Comparison of ENCODE assay signal across 19 cellular contexts in the genomic region with DNA sequence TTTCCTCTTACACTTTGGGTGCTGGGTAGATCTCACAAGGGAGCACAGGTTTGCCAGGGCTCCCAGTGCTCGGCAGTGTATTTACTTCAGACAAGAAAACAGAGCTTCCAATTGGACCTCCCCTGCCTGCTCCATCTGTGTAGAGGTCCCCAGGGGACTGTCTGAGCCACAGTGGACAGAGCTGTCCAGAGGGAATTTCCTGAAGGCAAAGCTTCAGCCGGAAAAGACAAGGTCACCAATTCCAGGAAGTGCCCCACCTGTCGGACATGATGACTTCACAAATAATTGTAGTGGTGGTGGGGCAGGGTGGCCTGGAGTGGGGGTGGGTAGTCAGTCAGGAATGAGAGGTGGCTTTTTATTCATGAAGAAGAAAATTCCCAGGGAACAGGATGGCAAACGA. TPM values are rescaled to one million over a fixed set of nuclear protein-coding genes. Genes with fewer than 3 reads are reported as not detected.
DNase-seq lines count a peak whose midpoint lies in the region; ATAC-seq and TF ChIP-seq lines count a peak whose summit lies in the region.
"Had no signal": no experiment of that assay in that cellular context is flagged by ENCODE, and none has a peak within 500 bp of the region (broad histone marks: within the 10 kb centered on the region; RNA-seq: fewer than 3 reads in every experiment).

No MANE protein-coding gene starts in this region.

- H3K9me3 ChIP-seq in PC-3 (ENCODE audit: low read length) (no peaks in the 10 kb centered on the region), left ventricle myocardium inferior (replicated peaks) (no peaks in the 10 kb centered on the region), mesenchymal stem cell (ENCODE audit: control insufficient read depth, low read length) (no peaks in the 10 kb centered on the region), smooth muscle cell (replicated peaks; ENCODE audit: low read depth) (no peaks in the 10 kb centered on the region)
- H3K9me3 ChIP-seq: ascending aorta had no signal

- H3K27me3 ChIP-seq in PC-3 (ENCODE audit: low read length): no peaks in the 10 kb centered on the region
- peaks cover 17% of the 10 kb centered on the region for H3K27me3 ChIP-seq in left ventricle myocardium inferior (ENCODE audit: low read depth)
- peaks cover 0 to 21% of the 10 kb centered on the region in 2 experiments for H3K27me3 ChIP-seq in mesenchymal stem cell (ENCODE audit: control insufficient read depth in 1 of 2, insufficient read depth in 1 of 2, low read length in 2 of 2)
- H3K27me3 ChIP-seq in smooth muscle cell (ENCODE audit: low read depth): peaks cover 5% of the 10 kb centered on the region
- H3K27me3 ChIP-seq: ascending aorta had no signal

- no peak overlapping the region for H3K4ac ChIP-seq in mesenchymal stem cell (ENCODE audit: low read depth in 1 of 2, low read length in 2 of 2)

- H2AK5ac ChIP-seq in mesenchymal stem cell (ENCODE audit: low read length, severe bottlenecking): no peak overlapping the region

- H3K4me3 ChIP-seq in PC-3 (ENCODE audit: low read length) (no peak overlapping the region), left ventricle myocardium inferior (peak overlapping the region; percentile 35), mesenchymal stem cell (ENCODE audit: insufficient read depth in 1 of 2, low read depth in 1 of 2, low read length in 2 of 2) (no peak overlapping the region), smooth muscle cell (no peak overlapping the region)
- H3K4me3 ChIP-seq: ascending aorta had no signal

- H2BK120ac ChIP-seq in mesenchymal stem cell (ENCODE audit: low read depth, low read length): no peak overlapping the region

- intact Hi-C loops in PC-3 (cut with micrococcal nuclease): no loop called here
- intact Hi-C loops in left ventricle myocardium inferior (cut with micrococcal nuclease): no loop called here

- H3K14ac ChIP-seq in mesenchymal stem cell (ENCODE audit: low read length in 2 of 2): no peak overlapping the region

- CTCF ChIA-PET in PC-3 (lab: Charles Lee): no interaction called here

- no peaks in the 10 kb centered on the region; the same call in 1 of the 2 replicates for H3K9me2 ChIP-seq in PC-3 (replicated peaks; ENCODE audit: low read length)

- POLR2A ChIA-PET in PC-3 (lab: Charles Lee; ENCODE audit: unreplicated experiment): no interaction called here

- no peaks in the 10 kb centered on the region for H3F3A ChIP-seq in PC-3 (ENCODE audit: low read length, unreplicated experiment)
- no peaks in the 10 kb centered on the region for H3F3A ChIP-seq in smooth muscle cell (ENCODE audit: low read depth)

- TF ChIP-seq CTCF in PC-3 (conservative IDR thresholded peaks at IDR 0.05; ENCODE audit: low read depth, low read length) (peak; percentile 25; the same call in 1 of the 2 replicates), left ventricle myocardium inferior (IDR thresholded peaks at IDR 0.05; ENCODE audit: borderline replicate concordance) (no peak), smooth muscle cell (IDR thresholded peaks at IDR 0.05; ENCODE audit: borderline replicate concordance, insufficient read depth, poor library complexity, severe bottlenecking) (no peak)

- peak overlapping the region in 1 of 2 experiments; percentile 17 for H2BK12ac ChIP-seq in mesenchymal stem cell (ENCODE audit: low read length in 2 of 2)

- no peaks in the 10 kb centered on the region for H3K79me1 ChIP-seq in mesenchymal stem cell (replicated peaks; ENCODE audit: low read length, poor library complexity, severe bottlenecking)

- H3K4me2 ChIP-seq in PC-3 (ENCODE audit: low read length): no peak overlapping the region
- no peak overlapping the region for H3K4me2 ChIP-seq in mesenchymal stem cell (ENCODE audit: low read length, poor library complexity, severe bottlenecking)
- H3K4me2 ChIP-seq in smooth muscle cell: no peak overlapping the region

- H3K9ac ChIP-seq in PC-3 (ENCODE audit: low read length) (no peak overlapping the region), mesenchymal stem cell (ENCODE audit: low read length) (no peak overlapping the region), smooth muscle cell (ENCODE audit: low read depth) (no peak overlapping the region)

- ATAC-seq in PC-3: no peak
- ATAC-seq: stimulated activated naive CD8-positive, alpha-beta T cell treated with anti-CD3 and anti-CD28 coated beads, Interleukin-15, amount 100 ng/mL, for 72 hours; T-helper 17 cell had no signal

- no peak overlapping the region for H3K27ac ChIP-seq in PC-3 (ENCODE audit: low read length)
- peak overlapping the region; percentile 73 for H3K27ac ChIP-seq in left ventricle myocardium inferior (replicated peaks)
- H3K27ac ChIP-seq in mesenchymal stem cell (ENCODE audit: low read length, poor library complexity, severe bottlenecking): no peak overlapping the region
- no peak overlapping the region for H3K27ac ChIP-seq in smooth muscle cell (ENCODE audit: low read depth)
- H3K27ac ChIP-seq: ascending aorta had no signal

- H3K4me1 ChIP-seq in PC-3 (ENCODE audit: insufficient read depth, low read length) (peaks cover 9% of the 10 kb centered on the region; the same call in 1 of the 2 replicates), left ventricle myocardium inferior (peaks cover 87% of the 10 kb centered on the region), mesenchymal stem cell (ENCODE audit: control insufficient read depth, insufficient read depth, low read depth, low read length) (peaks cover 2% of the 10 kb centered on the region), smooth muscle cell (ENCODE audit: low read depth) (peaks cover 8% of the 10 kb centered on the region)
- H3K4me1 ChIP-seq: ascending aorta had no signal

- no peak overlapping the region for H2AFZ ChIP-seq in PC-3 (ENCODE audit: low read length)
- H2AFZ ChIP-seq in mesenchymal stem cell (ENCODE audit: low read depth, low read length): no peak overlapping the region
- H2AFZ ChIP-seq in smooth muscle cell (ENCODE audit: low read depth): no peak overlapping the region

- H2BK5ac ChIP-seq in mesenchymal stem cell (ENCODE audit: low read depth, low read length, poor library complexity, severe bottlenecking): no peak overlapping the region

- H3K79me2 ChIP-seq in PC-3 (ENCODE audit: low read length): no peaks in the 10 kb centered on the region
- no peaks in the 10 kb centered on the region for H3K79me2 ChIP-seq in smooth muscle cell (ENCODE audit: low read depth)

- H4K8ac ChIP-seq in mesenchymal stem cell (ENCODE audit: low read length): no peak overlapping the region

- H3K36me3 ChIP-seq in PC-3 (ENCODE audit: low read depth, low read length): no peaks in the 10 kb centered on the region
- H3K36me3 ChIP-seq in left ventricle myocardium inferior: no peaks in the 10 kb centered on the region
- H3K36me3 ChIP-seq in mesenchymal stem cell (ENCODE audit: control insufficient read depth in 1 of 2, insufficient read depth in 2 of 2, low read depth in 1 of 2, low read length in 2 of 2): no peaks in the 10 kb centered on the region
- H3K36me3 ChIP-seq in smooth muscle cell (ENCODE audit: low read depth): no peaks in the 10 kb centered on the region
- H3K36me3 ChIP-seq: ascending aorta had no signal

- WGBS in mesenchymal stem cell: 52% methylated on average over 4 of the region's 4 CpGs
- 49% methylated on average over 4 of the region's 4 CpGs for WGBS in smooth muscle cell (ENCODE audit: low lambda C conversion rate)

- H3K18ac ChIP-seq in mesenchymal stem cell (ENCODE audit: low read depth in 1 of 2, low read length in 2 of 2): no peak overlapping the region

- no peak overlapping the region for H2BK15ac ChIP-seq in mesenchymal stem cell (ENCODE audit: low read depth, poor library complexity, severe bottlenecking)

- no peak overlapping the region for H3K23ac ChIP-seq in mesenchymal stem cell (ENCODE audit: low read length in 2 of 2)

- no TSS peak for BruUV-seq in PC-3 (replicated peaks; lab: Mats Ljungman, UMichigan)

- no peak overlapping the region for H4K91ac ChIP-seq in mesenchymal stem cell (ENCODE audit: low read length)

- H4K20me1 ChIP-seq in PC-3 (ENCODE audit: low read length) (no peaks in the 10 kb centered on the region), smooth muscle cell (ENCODE audit: low read depth) (no peaks in the 10 kb centered on the region)

- DNase-seq in ELF-1 (ENCODE audit: low read depth, low spot score): peak; percentile 39
- DNase-seq in PC-3: no peak
- peak; percentile 23 for DNase-seq in left ventricle myocardium inferior
- DNase-seq in mesenchymal stem cell: peak; percentile 33
- DNase-seq in smooth muscle cell (lab: John Stamatoyannopoulos, UW; ENCODE audit: unreplicated experiment): no peak
- no peak for DNase-seq in effector CD8-positive, alpha-beta T cell (lab: John Stamatoyannopoulos, UW)
- no peak for DNase-seq in GM19240 (ENCODE audit: insufficient read length, low spot score)
- DNase-seq in pons (ENCODE audit: low spot score): no peak
- DNase-seq: activated CD4-positive, alpha-beta memory T cell treated with anti-CD3 and anti-CD28 coated beads, Interleukin-2, amount 10 ng/mL, durations not matched to agents 7 days and 5 days; activated naive CD4-positive, alpha-beta T cell treated with anti-CD3 and anti-CD28 coated beads, Interleukin-2, amount 10 ng/mL, durations not matched to agents 7 days and 5 days; activated T-cell treated with anti-CD3 and anti-CD28 coated beads, Interleukin-2, amount 50 U/mL, for 1 hour; CD4-positive, alpha-beta T cell; DND-41; MV-4-11; NCI-H187 treated with DMSO at 0.1 percent for 48 hours; stimulated activated naive CD8-positive, alpha-beta T cell treated with anti-CD3 and anti-CD28 coated beads, Interleukin-15, amount 100 ng/mL, for 72 hours; T-helper 17 cell had no signal

RNA-seq across cellular contexts. Expression of gene ADGRF5, which starts 18.6 kb away (rescaled TPM):
- total RNA-seq in PC-3 (2014; rRNA removed) (0.75 and 1.6 TPM in 2 replicates), left ventricle myocardium inferior (42.1 TPM), smooth muscle cell (0.13 TPM in 1 of 2 replicates, not detected in the other)
- polyA plus RNA-seq in mesenchymal stem cell (2013, experiment 1 of 2): 0.52 TPM
- polyA plus RNA-seq in mesenchymal stem cell (2013, experiment 2 of 2): 0.58 TPM
- not detected in 2 replicates for polyA plus RNA-seq in smooth muscle cell
- total RNA-seq: activated CD4-positive, alpha-beta memory T cell treated with anti-CD3 and anti-CD28 coated beads, Interleukin-2, amount 10 ng/mL, durations not matched to agents 7 days and 5 days; CD4-positive, alpha-beta T cell; mononuclear cell; T-helper 17 cell had no signal

Comparison
In these comparisons a context has a peak if more than half of its experiments do, and no peak if none do; other contexts are left out.
1. DNase-seq: peak in ELF-1 (single experiment), left ventricle myocardium inferior (single experiment) and mesenchymal stem cell (single experiment); none in PC-3 (single experiment), smooth muscle cell (single experiment), effector CD8-positive, alpha-beta T cell (single experiment), GM19240 (single experiment) and pons (single experiment).
2. RNA of gene ADGRF5, which starts 18.6 kb away (total RNA-seq): 42.1 TPM in left ventricle myocardium inferior (single experiment); 0.75 to 1.6 TPM in PC-3 and 0.13 TPM in smooth muscle cell; every median in the first group is over 10 times any median in the second.